Comparison of ENCODE assay signal across 25 cellular contexts in the genomic region with DNA sequence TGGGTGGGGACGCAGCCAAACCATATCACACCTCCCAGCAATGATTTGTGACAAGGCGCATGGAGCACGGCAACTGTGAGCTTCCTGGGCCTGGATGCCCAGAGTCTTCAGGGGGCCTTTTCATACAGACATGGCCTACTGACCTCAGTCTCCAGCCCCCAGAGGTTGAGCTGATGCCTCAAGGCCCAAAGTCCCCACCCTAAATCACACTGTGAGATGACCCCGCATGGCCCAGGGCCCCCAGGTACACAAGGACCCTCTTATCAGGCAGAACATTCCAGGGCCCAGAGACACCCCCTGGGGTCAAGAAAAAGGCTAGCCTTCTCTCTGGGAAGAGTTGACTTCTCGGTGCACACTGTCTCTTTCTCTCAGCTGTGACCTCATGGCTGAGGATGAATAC.
"Had no signal": no experiment of that assay in that cellular context is flagged by ENCODE, and none has a peak within 500 bp of the region (broad histone marks: within the 10 kb centered on the region; RNA-seq: fewer than 3 reads in every experiment).

No MANE protein-coding gene starts in this region.

- DNase-seq: activated CD4-positive, alpha-beta memory T cell treated with anti-CD3 and anti-CD28 coated beads, Interleukin-2, amount 10 ng/mL, durations not matched to agents 7 days and 5 days; activated CD4-positive, alpha-beta T cell treated with anti-CD3 and anti-CD28 coated beads for 1 hour; activated CD4-positive, alpha-beta T cell treated with anti-CD3 and anti-CD28 coated beads for 4 hours; activated CD4-positive, alpha-beta T cell treated with anti-CD3 and anti-CD28 coated beads, Interleukin-2, amount 10 ng/mL, durations not matched to agents 7 days and 5 days; activated CD4-positive, alpha-beta T cell treated with anti-CD3 and anti-CD28 coated beads, Interleukin-2, amount 50 U/mL, for 4 hours; activated CD8-positive, alpha-beta memory T cell treated with anti-CD3 and anti-CD28 coated beads, Interleukin-2, amount 50 U/mL, for 48 hours; activated gamma-delta T cell; activated naive CD4-positive, alpha-beta T cell; activated naive CD4-positive, alpha-beta T cell treated with anti-CD3 and anti-CD28 coated beads, Interleukin-2, amount 10 ng/mL, durations not matched to agents 7 days and 5 days; activated naive CD8-positive, alpha-beta T cell treated with anti-CD3 and anti-CD28 coated beads, Interleukin-2, amount 10 ng/mL, durations not matched to agents 7 days and 5 days; activated T-cell treated with anti-CD3 and anti-CD28 coated beads for 4 hours; activated T-cell treated with anti-CD3 and anti-CD28 coated beads, Interleukin-2, amount 50 U/mL, for 24 hours; activated T-cell treated with anti-CD3 and anti-CD28 coated beads, Interleukin-2, amount 50 U/mL, for 72 hours; cortex of kidney; dermis blood vessel endothelial cell; effector CD4-positive, alpha-beta T cell; effector memory CD8-positive, alpha-beta T cell; esophagus squamous epithelium; foreskin melanocyte; T-helper 2 cell had no signal

- H3K27ac ChIP-seq: ascending aorta, breast epithelium, cardiac muscle cell, epithelial cell of prostate, esophagus squamous epithelium had no signal

- H3K4me3 ChIP-seq: ascending aorta, breast epithelium, cardiac muscle cell, esophagus squamous epithelium had no signal

- H3K36me3 ChIP-seq: ascending aorta, breast epithelium, cardiac muscle cell, esophagus squamous epithelium had no signal

- H3K4me1 ChIP-seq: ascending aorta had no signal

- ATAC-seq: activated naive CD4-positive, alpha-beta T cell treated with anti-CD3 and anti-CD28 coated beads, Interleukin-2, amount 50 U/mL, for 72 hours; activated T-cell treated with anti-CD3 and anti-CD28 coated beads, Interleukin-2, amount 50 U/mL, for 72 hours; effector memory CD8-positive, alpha-beta T cell had no signal

- H3K27me3 ChIP-seq: ascending aorta, cardiac muscle cell had no signal

- H3K9me3 ChIP-seq: ascending aorta, breast epithelium, esophagus squamous epithelium had no signal
